ENCODE assay signal across 8 cellular contexts in the genomic region with DNA sequence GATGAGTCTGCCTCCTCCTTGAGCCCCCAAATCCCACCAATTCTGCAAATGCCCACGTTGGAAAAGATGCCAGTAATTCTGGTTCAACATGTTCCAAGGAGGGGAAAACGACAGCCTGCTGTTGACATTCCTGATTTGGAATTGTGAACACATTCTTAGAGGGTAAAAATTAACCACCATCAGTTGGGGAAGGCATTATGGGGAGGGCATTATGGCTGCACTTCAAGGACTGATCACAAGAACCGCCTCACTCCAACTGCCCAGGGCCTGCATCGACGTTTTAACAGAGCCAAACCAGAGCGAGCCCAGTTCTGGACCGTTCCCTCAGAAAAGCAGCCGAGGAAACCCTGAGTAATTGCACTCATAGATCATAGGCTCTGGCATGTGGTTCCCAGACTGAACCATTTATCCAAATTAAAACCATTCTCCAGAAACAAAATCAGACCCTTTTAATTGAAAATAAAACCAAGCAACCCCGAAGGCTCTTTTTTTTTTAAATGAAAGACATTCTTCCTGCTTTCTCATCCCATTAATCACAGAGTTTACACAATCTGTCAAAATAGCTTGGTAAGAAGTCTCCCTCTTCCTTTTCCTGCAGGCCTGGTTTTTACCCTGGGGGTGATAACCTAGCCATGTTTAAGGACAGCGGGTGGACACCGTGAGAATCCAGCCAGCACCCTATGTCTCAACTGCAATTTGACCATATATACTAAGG. TPM values are rescaled to one million over a fixed set of nuclear protein-coding genes. Genes with fewer than 3 reads are reported as not detected.
DNase-seq lines count a peak whose midpoint lies in the region; ATAC-seq and TF ChIP-seq lines count a peak whose summit lies in the region.

No MANE protein-coding gene starts in this region.

- H3K27ac Mint-ChIP-seq in stimulated activated naive CD8-positive, alpha-beta T cell treated with anti-CD3 and anti-CD28 coated beads, Interleukin-15, amount 100 ng/mL, for 72 hours, result no peak overlapping the region

- WGBS in body of pancreas, 2 donors, result 5 to 6% methylated on average over 11 of the region's 11 CpGs

- H3K4me3 ChIP-seq in right atrium auricular region (no peak overlapping the region), body of pancreas (no peak overlapping the region)

- TF ChIP-seq POLR2A in body of pancreas (IDR thresholded peaks at IDR 0.05), result peak in 2 of 3 donors; percentile 40

- POLR2A ChIA-PET in GM10248 (lab: Yijun Ruan, JAX), result no interaction called here

- intact Hi-C loops in Right ventricle myocardium inferior (cut with DNase I) (loop anchor here (5.0 to 10.0 kb wide), 2 partner anchors 132 to 241 kb away; no protein-coding TSS in a partner anchor), body of pancreas (cut with DNase I) (loop anchor here (10.0 kb wide), 1 partner anchor 99 kb away; no protein-coding TSS in a partner anchor)

- peaks cover 0 to 6% of the 10 kb centered on the region in 2 donors for H3K9me3 Mint-ChIP-seq in stimulated activated naive CD8-positive, alpha-beta T cell treated with anti-CD3 and anti-CD28 coated beads, Interleukin-15, amount 100 ng/mL, for 72 hours

- ATAC-seq in Right ventricle myocardium inferior (no peak), body of pancreas (peak; percentile 58), GM21381 (IDR thresholded peaks at IDR 0.05; ENCODE audit: unreplicated experiment) (no peak)
- no peak for ATAC-seq in stimulated activated naive CD8-positive, alpha-beta T cell treated with anti-CD3 and anti-CD28 coated beads, Interleukin-15, amount 100 ng/mL, for 72 hours

- H3K4me3 Mint-ChIP-seq in stimulated activated naive CD8-positive, alpha-beta T cell treated with anti-CD3 and anti-CD28 coated beads, Interleukin-15, amount 100 ng/mL, for 72 hours, result no peak overlapping the region

- H3K36me3 ChIP-seq in right atrium auricular region, result no peaks in the 10 kb centered on the region
- no peaks in the 10 kb centered on the region for H3K36me3 ChIP-seq in body of pancreas (replicated peaks in 1 of 2; ENCODE audit: insufficient read depth in 1 of 2, low read depth in 2 of 2)

- peaks cover 40% of the 10 kb centered on the region for H3K27me3 Mint-ChIP-seq in stimulated activated naive CD8-positive, alpha-beta T cell treated with anti-CD3 and anti-CD28 coated beads, Interleukin-15, amount 100 ng/mL, for 72 hours

- DNase-seq in right atrium auricular region (ENCODE audit: low spot score) (no peak), Right ventricle myocardium inferior (ENCODE audit: missing footprints) (no peak), body of pancreas (peak; percentile 78 to 91 (median 84)), medulla oblongata (ENCODE audit: extremely low spot score) (peak; percentile 60), NCI-H510A treated with DMSO at 0.1 percent for 48 hours (lab: John Stamatoyannopoulos, UW) (no peak), GM10248 (ENCODE audit: extremely low spot score) (no peak)
- no peak for DNase-seq in stimulated activated naive CD8-positive, alpha-beta T cell treated with anti-CD3 and anti-CD28 coated beads, Interleukin-15, amount 100 ng/mL, for 72 hours

- TF ChIP-seq CTCF in right atrium auricular region (IDR thresholded peaks at IDR 0.05) (no peak), body of pancreas (IDR thresholded peaks at IDR 0.05) (no peak), GM10248 (IDR thresholded peaks at IDR 0.05; ENCODE audit: control extremely low read depth, extremely low read depth, low read depth, missing control alignments) (no peak)

- CTCF ChIA-PET in GM10248 (lab: Yijun Ruan, JAX), result no interaction called here

- H3K27ac ChIP-seq in right atrium auricular region, result peak overlapping the region; percentile 53 to 79
- H3K27ac ChIP-seq in body of pancreas, result peak overlapping the region; percentile 80 to 95 (median 92)

- H3K4me1 ChIP-seq in right atrium auricular region (peaks cover 0 to 83% of the 10 kb centered on the region in 2 donors), body of pancreas (peaks cover 100% of the 10 kb centered on the region)

- no peaks in the 10 kb centered on the region for H3K27me3 ChIP-seq in right atrium auricular region
- H3K27me3 ChIP-seq in body of pancreas, result no peaks in the 10 kb centered on the region

- no peaks in the 10 kb centered on the region for H3K9me3 ChIP-seq in right atrium auricular region
- no peaks in the 10 kb centered on the region for H3K9me3 ChIP-seq in body of pancreas

- H3K4me1 Mint-ChIP-seq in stimulated activated naive CD8-positive, alpha-beta T cell treated with anti-CD3 and anti-CD28 coated beads, Interleukin-15, amount 100 ng/mL, for 72 hours, result peaks cover 23% of the 10 kb centered on the region

RNA-seq across cellular contexts. Expression of a gene that starts 8.0 kb away (rescaled TPM):
- total RNA-seq in right atrium auricular region (10 to 100 TPM; 39.7 to 44.4 TPM), Right ventricle myocardium inferior (44.8 TPM), body of pancreas (100 to 1,000 TPM; 100 to 265 TPM)

Comparison
In these comparisons a context has a peak if more than half of its experiments do, and no peak if none do; other contexts are left out.
1. DNase-seq: peak in body of pancreas (4 of 4) and medulla oblongata (single experiment); none in right atrium auricular region (single experiment), Right ventricle myocardium inferior (single experiment), NCI-H510A treated with DMSO at 0.1 percent for 48 hours (single experiment), GM10248 (single experiment) and stimulated activated naive CD8-positive, alpha-beta T cell treated with anti-CD3 and anti-CD28 coated beads, Interleukin-15, amount 100 ng/mL, for 72 hours (0 of 2).